ENCODE assay signal across 9 cellular contexts in genomic region chr9:28610339-28610738, GRCh38.
"Had no signal": no experiment of that assay in that cellular context is flagged by ENCODE, and none has a peak within 500 bp of the region (broad histone marks: within the 10 kb centered on the region; RNA-seq: fewer than 3 reads in every experiment).

No MANE protein-coding gene starts in this region.

- DNase-seq: GOT3, HFFc6, KBM-7 had no signal

- H3K4me2 ChIP-seq: KMS-11 had no signal

- H3K4me1 Mint-ChIP-seq: IgD-negative memory B cell had no signal

- H3K36me3 ChIP-seq: HAP-1 had no signal

- H3K27me3 Mint-ChIP-seq: IgD-negative memory B cell had no signal

- H3K4me3 Mint-ChIP-seq: HFFc6, IgD-negative memory B cell had no signal

- H3K27ac ChIP-seq: HL-60, KMS-11 had no signal

- H3K4me1 ChIP-seq: HAP-1 had no signal

- H3K4me3 ChIP-seq: HAP-1 had no signal

- H3K9me3 ChIP-seq: HAP-1 had no signal

- ATAC-seq: HCT116, HepG2 had no signal

- H3K27ac Mint-ChIP-seq: HFFc6, IgD-negative memory B cell had no signal

- H3K9ac ChIP-seq: KMS-11 had no signal
